1 cellular context compared by ENCODE assay signal in genomic region chr7:22717760-22718159, GRCh38.
TF ChIP-seq lines count a peak whose summit lies in the region.

No MANE protein-coding gene starts in this region.

TF ChIP-seq in K562, 482 proteins besides CTCF, POLR2A, EP300 and RAD21 (continued from another document):
- TF ChIP-seq ZBTB40 (IDR thresholded peaks at IDR 0.05), result no peak
- TF ChIP-seq ZBTB40 (CRISPR knock-in tag; IDR thresholded peaks at IDR 0.05), result no peak
